9 cellular contexts compared by ENCODE assay signal in the genomic region with DNA sequence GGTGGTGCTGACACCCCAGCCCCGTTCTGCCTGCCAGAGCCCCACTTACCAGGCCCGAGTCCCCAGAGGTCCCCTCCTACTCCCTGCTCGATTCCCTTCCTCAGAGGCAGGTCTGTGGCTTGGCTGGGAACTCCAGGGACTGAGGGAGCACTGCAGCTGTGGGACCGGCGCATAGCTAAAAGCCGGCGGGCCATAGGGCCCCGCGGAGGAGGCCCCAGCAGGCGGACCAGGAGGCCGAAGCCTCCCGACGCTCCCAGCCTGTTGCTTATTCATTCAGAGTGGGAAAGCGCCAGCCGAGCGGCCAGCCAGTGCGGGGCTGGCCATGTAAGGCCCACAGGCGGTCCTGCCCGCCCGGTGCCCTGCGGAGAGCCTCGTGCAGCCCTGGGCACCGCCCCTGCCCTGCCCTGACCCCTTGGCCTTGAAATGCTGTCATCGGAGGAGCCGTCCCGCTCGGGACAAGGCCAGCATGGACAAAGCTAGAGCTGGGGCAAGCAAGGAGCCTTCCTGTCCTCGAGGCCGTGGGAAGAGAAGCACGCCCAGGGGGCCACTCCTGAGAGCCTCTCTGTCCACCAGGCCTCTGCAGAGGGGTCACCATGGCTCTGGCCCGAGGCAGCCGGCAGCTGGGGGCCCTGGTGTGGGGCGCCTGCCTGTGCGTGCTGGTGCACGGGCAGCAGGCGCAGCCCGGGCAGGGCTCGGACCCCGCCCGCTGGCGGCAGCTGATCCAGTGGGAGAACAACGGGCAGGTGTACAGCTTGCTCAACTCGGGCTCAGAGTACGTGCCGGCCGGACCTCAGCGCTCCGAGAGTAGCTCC. TPM values are rescaled to one million over a fixed set of nuclear protein-coding genes. Genes with fewer than 3 reads are reported as not detected.
DNase-seq lines count a peak whose midpoint lies in the region; ATAC-seq and TF ChIP-seq lines count a peak whose summit lies in the region.
"Had no signal": no experiment of that assay in that cellular context is flagged by ENCODE, and none has a peak within 500 bp of the region (broad histone marks: within the 10 kb centered on the region; RNA-seq: fewer than 3 reads in every experiment).

A gene with protein sequence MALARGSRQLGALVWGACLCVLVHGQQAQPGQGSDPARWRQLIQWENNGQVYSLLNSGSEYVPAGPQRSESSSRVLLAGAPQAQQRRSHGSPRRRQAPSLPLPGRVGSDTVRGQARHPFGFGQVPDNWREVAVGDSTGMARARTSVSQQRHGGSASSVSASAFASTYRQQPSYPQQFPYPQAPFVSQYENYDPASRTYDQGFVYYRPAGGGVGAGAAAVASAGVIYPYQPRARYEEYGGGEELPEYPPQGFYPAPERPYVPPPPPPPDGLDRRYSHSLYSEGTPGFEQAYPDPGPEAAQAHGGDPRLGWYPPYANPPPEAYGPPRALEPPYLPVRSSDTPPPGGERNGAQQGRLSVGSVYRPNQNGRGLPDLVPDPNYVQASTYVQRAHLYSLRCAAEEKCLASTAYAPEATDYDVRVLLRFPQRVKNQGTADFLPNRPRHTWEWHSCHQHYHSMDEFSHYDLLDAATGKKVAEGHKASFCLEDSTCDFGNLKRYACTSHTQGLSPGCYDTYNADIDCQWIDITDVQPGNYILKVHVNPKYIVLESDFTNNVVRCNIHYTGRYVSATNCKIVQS (plus strand): TSS at position 272 of the 812 bp plus-strand sequence. CDS start 322 bp downstream, at position 594.

- no peak within 1 kb of the TSS for H3K9ac ChIP-seq in HUES48 (ENCODE audit: low read depth, low read length)

- peak within 1 kb of the TSS; percentile 39 for H3K27ac ChIP-seq in HUES48 (ENCODE audit: low read depth, low read length)
- peak within 1 kb of the TSS; percentile 77 for H3K27ac ChIP-seq in naive thymus-derived CD4-positive, alpha-beta T cell (ENCODE audit: low read depth, low read length)
- H3K27ac ChIP-seq: HL-60 had no signal

- intact Hi-C loops in naive thymus-derived CD4-positive, alpha-beta T cell (cut with micrococcal nuclease) = loop anchor here (1.0 to 5.0 kb wide), 5 partner anchors 18 to 1276 kb away; a partner anchor contains a TSS

- H3K4me1 Mint-ChIP-seq in WTC11 = peaks cover 54% of the 10 kb centered on the region
- peaks cover 25 to 59% (median 45%) of the 10 kb centered on the region in 7 donors for H3K4me1 Mint-ChIP-seq in naive thymus-derived CD4-positive, alpha-beta T cell

- H3K9me3 Mint-ChIP-seq in WTC11 = no peaks in the 10 kb centered on the region
- no peaks in the 10 kb centered on the region for H3K9me3 Mint-ChIP-seq in naive thymus-derived CD4-positive, alpha-beta T cell

- peak within 1 kb of the TSS; percentile 63 for H3K4me3 Mint-ChIP-seq in WTC11
- H3K4me3 Mint-ChIP-seq in naive thymus-derived CD4-positive, alpha-beta T cell = peak within 1 kb of the TSS; percentile 67 to 86 (median 75)

- POLR2A ChIA-PET in WTC11 (lab: Charles Lee) = interaction anchor here (0.6 to 1.0 kb wide), 2 partner anchors 60 to 229 kb away, joined by 3 to 5 read pairs; no protein-coding TSS in a partner anchor
- POLR2A ChIA-PET in naive thymus-derived CD4-positive, alpha-beta T cell (lab: Charles Lee) = interaction anchor here (1.6 kb wide), 1 partner anchor 16 kb away, joined by 5 read pairs; no protein-coding TSS in a partner anchor

- no peaks in the 10 kb centered on the region for H3K36me3 ChIP-seq in HUES48 (ENCODE audit: control insufficient read depth, insufficient read depth, low read length)
- no peaks in the 10 kb centered on the region for H3K36me3 ChIP-seq in naive thymus-derived CD4-positive, alpha-beta T cell (ENCODE audit: control insufficient read depth in 2 of 3, insufficient read depth in 3 of 3, low read length in 3 of 3)

- H3K27me3 Mint-ChIP-seq in WTC11 (ENCODE audit: low read depth) = peaks cover 11% of the 10 kb centered on the region
- H3K27me3 Mint-ChIP-seq in naive thymus-derived CD4-positive, alpha-beta T cell = peaks cover 0 to 6% (median 0%) of the 10 kb centered on the region in 5 donors

- DNase-seq in C1 segment of cervical spinal cord (lab: John Stamatoyannopoulos, UW) (peak in 9 of 14 donors; percentile 9 to 70 (median 24)), WTC11 (ENCODE audit: low spot score) (peak; percentile 71), fibroblast of villous mesenchyme (ENCODE audit: low read depth) (peak; percentile 86), cortex of kidney (lab: John Stamatoyannopoulos, UW) (no peak)
- peak in 2 of 9 donors; percentile 3 to 18 for DNase-seq in naive thymus-derived CD4-positive, alpha-beta T cell

- H3K36me3 Mint-ChIP-seq in WTC11 = no peaks in the 10 kb centered on the region
- no peaks in the 10 kb centered on the region for H3K36me3 Mint-ChIP-seq in naive thymus-derived CD4-positive, alpha-beta T cell

- H3K9me3 ChIP-seq in HUES48 (ENCODE audit: control insufficient read depth, insufficient read depth, low read length) = no peaks in the 10 kb centered on the region
- no peaks in the 10 kb centered on the region for H3K9me3 ChIP-seq in naive thymus-derived CD4-positive, alpha-beta T cell (ENCODE audit: control insufficient read depth in 2 of 3, low read length in 3 of 3)

- H3K27me3 ChIP-seq in HUES48 (ENCODE audit: control insufficient read depth, insufficient read depth, low read length) = 0 out of 2 replicates have a peak, but pooled peaks cover 11% of the 10 kb centered on the region
- no peaks in the 10 kb centered on the region for H3K27me3 ChIP-seq in naive thymus-derived CD4-positive, alpha-beta T cell (ENCODE audit: control insufficient read depth in 2 of 2, insufficient read depth in 2 of 2, low read length in 2 of 2)

- no peak within 1 kb of the TSS; the same call in 1 of the 2 replicates for H3K27ac Mint-ChIP-seq in WTC11
- peak within 1 kb of the TSS in 8 of 9 donors; percentile 3 to 74 (median 42) for H3K27ac Mint-ChIP-seq in naive thymus-derived CD4-positive, alpha-beta T cell

- peak within 1 kb of the TSS; percentile 65 for H3K4me3 ChIP-seq in HUES48 (ENCODE audit: low read depth, low read length)
- H3K4me3 ChIP-seq in fibroblast of villous mesenchyme (ENCODE audit: low read depth, low read length) = peak within 1 kb of the TSS; percentile 64
- H3K4me3 ChIP-seq in naive thymus-derived CD4-positive, alpha-beta T cell (ENCODE audit: low read length) = peak within 1 kb of the TSS; percentile 74

- ATAC-seq in WTC11 (peak; percentile 38), HG03460 (IDR thresholded peaks at IDR 0.05; ENCODE audit: unreplicated experiment) (no peak)
- ATAC-seq in naive thymus-derived CD4-positive, alpha-beta T cell = no peak
- ATAC-seq in activated CD4-positive, CD25-positive, alpha-beta regulatory T cell treated with anti-CD3 and anti-CD28 coated beads, Interleukin-2, amount 50 U/mL, for 24 hours = no peak

- TF ChIP-seq CTCF in WTC11 (IDR thresholded peaks at IDR 0.05) (no peak), fibroblast of villous mesenchyme (IDR thresholded peaks at IDR 0.05; ENCODE audit: insufficient read depth, low read depth, low read length) (no peak)

- CTCF ChIA-PET in WTC11 (lab: Charles Lee) = interaction anchor here (0.6 to 5.2 kb wide), 17 partner anchors 10 to 394 kb away, joined by 3 to 61 read pairs (median 10); a partner anchor contains a TSS
- CTCF ChIA-PET in naive thymus-derived CD4-positive, alpha-beta T cell (lab: Charles Lee) = interaction anchor here (1.1 to 1.7 kb wide), 3 partner anchors 16 to 43 kb away, joined by 3 to 6 read pairs (median 3); no protein-coding TSS in a partner anchor

- peaks cover 50% of the 10 kb centered on the region for H3K4me1 ChIP-seq in HUES48 (ENCODE audit: control insufficient read depth, insufficient read depth, low read length)
- H3K4me1 ChIP-seq in naive thymus-derived CD4-positive, alpha-beta T cell (ENCODE audit: control insufficient read depth in 2 of 2, insufficient read depth in 2 of 2, low read length in 2 of 2) = peaks cover 17 to 21% of the 10 kb centered on the region in 2 donors

TF ChIP-seq in WTC11, 78 proteins besides CTCF, POLR2A, EP300 and RAD21 (continues in another document):
- TF ChIP-seq, protein P1, sequence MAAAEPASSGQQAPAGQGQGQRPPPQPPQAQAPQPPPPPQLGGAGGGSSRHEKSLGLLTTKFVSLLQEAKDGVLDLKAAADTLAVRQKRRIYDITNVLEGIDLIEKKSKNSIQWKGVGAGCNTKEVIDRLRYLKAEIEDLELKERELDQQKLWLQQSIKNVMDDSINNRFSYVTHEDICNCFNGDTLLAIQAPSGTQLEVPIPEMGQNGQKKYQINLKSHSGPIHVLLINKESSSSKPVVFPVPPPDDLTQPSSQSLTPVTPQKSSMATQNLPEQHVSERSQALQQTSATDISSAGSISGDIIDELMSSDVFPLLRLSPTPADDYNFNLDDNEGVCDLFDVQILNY (CRISPR knock-in tag; IDR thresholded peaks at IDR 0.05) = 0 out of 2 replicates have a peak, but pooled peaks have one; percentile 39
- TF ChIP-seq, protein P2, sequence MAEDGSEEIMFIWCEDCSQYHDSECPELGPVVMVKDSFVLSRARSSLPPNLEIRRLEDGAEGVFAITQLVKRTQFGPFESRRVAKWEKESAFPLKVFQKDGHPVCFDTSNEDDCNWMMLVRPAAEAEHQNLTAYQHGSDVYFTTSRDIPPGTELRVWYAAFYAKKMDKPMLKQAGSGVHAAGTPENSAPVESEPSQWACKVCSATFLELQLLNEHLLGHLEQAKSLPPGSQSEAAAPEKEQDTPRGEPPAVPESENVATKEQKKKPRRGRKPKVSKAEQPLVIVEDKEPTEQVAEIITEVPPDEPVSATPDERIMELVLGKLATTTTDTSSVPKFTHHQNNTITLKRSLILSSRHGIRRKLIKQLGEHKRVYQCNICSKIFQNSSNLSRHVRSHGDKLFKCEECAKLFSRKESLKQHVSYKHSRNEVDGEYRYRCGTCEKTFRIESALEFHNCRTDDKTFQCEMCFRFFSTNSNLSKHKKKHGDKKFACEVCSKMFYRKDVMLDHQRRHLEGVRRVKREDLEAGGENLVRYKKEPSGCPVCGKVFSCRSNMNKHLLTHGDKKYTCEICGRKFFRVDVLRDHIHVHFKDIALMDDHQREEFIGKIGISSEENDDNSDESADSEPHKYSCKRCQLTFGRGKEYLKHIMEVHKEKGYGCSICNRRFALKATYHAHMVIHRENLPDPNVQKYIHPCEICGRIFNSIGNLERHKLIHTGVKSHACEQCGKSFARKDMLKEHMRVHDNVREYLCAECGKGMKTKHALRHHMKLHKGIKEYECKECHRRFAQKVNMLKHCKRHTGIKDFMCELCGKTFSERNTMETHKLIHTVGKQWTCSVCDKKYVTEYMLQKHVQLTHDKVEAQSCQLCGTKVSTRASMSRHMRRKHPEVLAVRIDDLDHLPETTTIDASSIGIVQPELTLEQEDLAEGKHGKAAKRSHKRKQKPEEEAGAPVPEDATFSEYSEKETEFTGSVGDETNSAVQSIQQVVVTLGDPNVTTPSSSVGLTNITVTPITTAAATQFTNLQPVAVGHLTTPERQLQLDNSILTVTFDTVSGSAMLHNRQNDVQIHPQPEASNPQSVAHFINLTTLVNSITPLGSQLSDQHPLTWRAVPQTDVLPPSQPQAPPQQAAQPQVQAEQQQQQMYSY (CRISPR knock-in tag; IDR thresholded peaks at IDR 0.05) = peak; percentile 62

RNA-seq across cellular contexts. Expression of the gene that starts here (rescaled TPM):
- total RNA-seq in WTC11 (2021) (10.6 to 14.4 TPM (median 12.3 TPM) in 3 replicates), fibroblast of villous mesenchyme (73.8 and 99.9 TPM in 2 replicates)
- 1 to 10 TPM in 3 of 5 experiments, under 1 TPM in 2; 0.49 to 2.2 (median 1.0) TPM for total RNA-seq in naive thymus-derived CD4-positive, alpha-beta T cell
- polyA plus RNA-seq in naive thymus-derived CD4-positive, alpha-beta T cell = 1 to 10 TPM; 1.3 to 2.3 TPM
